In genomic region chr1:63592536-63593302, GRCh38 we compare ENCODE assay signal across 7 cellular contexts. TPM values are rescaled to one million over a fixed set of nuclear protein-coding genes. Genes with fewer than 3 reads are reported as not detected.
DNase-seq lines count a peak whose midpoint lies in the region; ATAC-seq and TF ChIP-seq lines count a peak whose summit lies in the region.

No MANE protein-coding gene starts in this region.

- peak overlapping the region; percentile 82 for H3K27ac Mint-ChIP-seq in nephron progenitor cell

- in situ Hi-C loops in GM23248 (cut with MboI): no loop called here

- H3K27me3 ChIP-seq in GM23248 (replicated peaks; ENCODE audit: insufficient read depth) (no peaks in the 10 kb centered on the region), OCI-LY3 (ENCODE audit: low read depth, low read length) (no peaks in the 10 kb centered on the region), endocrine pancreas (ENCODE audit: control insufficient read depth, insufficient read depth, low read length) (no peaks in the 10 kb centered on the region)

- TF ChIP-seq CTCF in OCI-LY3 (IDR thresholded peaks at IDR 0.05; ENCODE audit: low read depth, low read length) (no peak), nephron progenitor cell (IDR thresholded peaks at IDR 0.05) (no peak)

- H3K27me3 Mint-ChIP-seq in nephron progenitor cell (ENCODE audit: low read depth, poor library complexity): peaks cover 14% of the 10 kb centered on the region

- H3K4me3 ChIP-seq in GM23248 (peak overlapping the region; percentile 82), OCI-LY3 (ENCODE audit: low read length) (peak overlapping the region; percentile 99), endocrine pancreas (ENCODE audit: control insufficient read depth, insufficient read depth, low read length) (peak overlapping the region; percentile 75)

- H2AFZ ChIP-seq in GM23248: peak overlapping the region; percentile 89
- 0 out of 2 replicates have a peak overlapping the region, but pooled peaks have one; percentile 86 for H2AFZ ChIP-seq in OCI-LY3 (ENCODE audit: low read depth, low read length)

- H3K36me3 Mint-ChIP-seq in nephron progenitor cell (ENCODE audit: low read depth): peaks cover 20% of the 10 kb centered on the region

- H3K27ac ChIP-seq in GM23248 (peak overlapping the region; percentile 84), OCI-LY3 (ENCODE audit: low read length) (no peak overlapping the region)

- H3K4me1 ChIP-seq in GM23248 (ENCODE audit: insufficient read depth) (peaks cover 7% of the 10 kb centered on the region; the same call in 1 of the 2 replicates), OCI-LY3 (ENCODE audit: low read length) (peaks cover 7% of the 10 kb centered on the region; the same call in 1 of the 2 replicates), endocrine pancreas (ENCODE audit: control insufficient read depth, insufficient read depth, low read length) (no peaks in the 10 kb centered on the region)

- H3K4me3 Mint-ChIP-seq in nephron progenitor cell: peak overlapping the region; percentile 91

- H3F3A ChIP-seq in GM23248 (ENCODE audit: insufficient read depth): no peaks in the 10 kb centered on the region; the same call in 1 of the 2 replicates

- DNase-seq in GM23248 (peak; percentile 38), nephron progenitor cell (no peak), NCI-H146 (lab: John Stamatoyannopoulos, UW) (no peak), T-helper 9 cell (no peak)

- 0 out of 2 replicates have a peak, but pooled peaks cover 4% of the 10 kb centered on the region for H4K20me1 ChIP-seq in GM23248 (ENCODE audit: insufficient read depth)
- no peaks in the 10 kb centered on the region for H4K20me1 ChIP-seq in OCI-LY3 (ENCODE audit: insufficient read depth, low read length)

- WGBS in GM23248 (ENCODE audit: low coverage in 1 of 2, low lambda C conversion rate in 2 of 2, missing lambda C conversion rate in 2 of 2), 2 experiments: 20 to 21% methylated on average over 18 of the region's 18 CpGs

- H3K36me3 ChIP-seq in GM23248 (ENCODE audit: low read depth) (no peaks in the 10 kb centered on the region), OCI-LY3 (replicated peaks; ENCODE audit: low read depth, low read length) (peaks cover 7% of the 10 kb centered on the region), endocrine pancreas (ENCODE audit: control insufficient read depth, insufficient read depth, low read length) (no peaks in the 10 kb centered on the region)

- H3K4me2 ChIP-seq in GM23248 (ENCODE audit: unreplicated experiment) (peak overlapping the region; percentile 89), OCI-LY3 (ENCODE audit: low read length) (peak overlapping the region; percentile 81)

- H3K9me3 Mint-ChIP-seq in nephron progenitor cell: no peaks in the 10 kb centered on the region

- H3K4me1 Mint-ChIP-seq in nephron progenitor cell: peaks cover 22% of the 10 kb centered on the region

- ATAC-seq in HG02798 (IDR thresholded peaks at IDR 0.05; ENCODE audit: poor library complexity, unreplicated experiment): no peak

- no peaks in the 10 kb centered on the region for H3K9me3 ChIP-seq in GM23248 (ENCODE audit: low read depth)
- H3K9me3 ChIP-seq in OCI-LY3 (ENCODE audit: insufficient read depth, low read length): no peaks in the 10 kb centered on the region
- H3K9me3 ChIP-seq in endocrine pancreas (ENCODE audit: control insufficient read depth, low read length): no peaks in the 10 kb centered on the region

- H3K9me2 ChIP-seq in GM23248 (ENCODE audit: insufficient read depth): no peaks in the 10 kb centered on the region

- H3K79me2 ChIP-seq in GM23248 (ENCODE audit: insufficient read depth) (peaks cover 40% of the 10 kb centered on the region), OCI-LY3 (ENCODE audit: low read length) (peaks cover 2% of the 10 kb centered on the region; the same call in 1 of the 2 replicates)

- H3K9ac ChIP-seq in GM23248 (peak overlapping the region; percentile 91), OCI-LY3 (ENCODE audit: low read length) (peak overlapping the region; percentile 87), endocrine pancreas (ENCODE audit: control insufficient read depth, insufficient read depth, low read length) (peak overlapping the region; percentile 95)

RNA-seq across cellular contexts. Expression of gene PGM1, which starts 0.5 kb away (rescaled TPM):
- total RNA-seq in GM23248 (2014; rRNA removed; shearing (Covaris generic)): 118 and 128 TPM in 2 replicates
- 118 and 123 TPM in 2 replicates for polyA plus RNA-seq in GM23248 (2016; fragmentation: Nextera tagmentation; extraction: Ambion mirVana)
